Comparison of ENCODE assay signal across 13 cellular contexts in the genomic region with DNA sequence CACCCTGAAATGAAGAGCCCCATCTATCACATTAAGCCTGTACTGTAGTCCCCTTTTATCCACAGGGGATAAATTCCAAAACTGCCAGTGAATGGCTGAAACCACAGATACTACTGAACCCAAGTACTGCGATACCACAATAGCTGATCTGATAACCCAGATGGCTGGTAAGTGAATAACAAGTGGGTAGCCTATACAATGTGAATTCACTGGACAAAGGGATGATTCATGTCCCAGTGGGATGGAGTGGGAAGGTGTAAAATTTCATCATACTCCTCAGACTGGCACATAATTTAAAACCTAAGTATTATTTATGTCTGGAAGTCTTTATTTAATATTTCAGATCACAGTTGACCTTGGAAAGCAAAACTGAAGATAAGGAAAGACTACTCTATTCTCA.
DNase-seq lines count a peak whose midpoint lies in the region; TF ChIP-seq lines count a peak whose summit lies in the region.
"Had no signal": no experiment of that assay in that cellular context is flagged by ENCODE, and none has a peak within 500 bp of the region (broad histone marks: within the 10 kb centered on the region; RNA-seq: fewer than 3 reads in every experiment).

No MANE protein-coding gene starts in this region.

- H3K4me3 Mint-ChIP-seq in endodermal cell = no peak overlapping the region
- no peak overlapping the region for H3K4me3 Mint-ChIP-seq in T-helper 2 cell treated with Interferon-gamma antibody and Interleukin-4, amounts not matched to agents 5 μg/mL and 100 μg/mL, for 36 hours
- H3K4me3 Mint-ChIP-seq: type B pancreatic cell had no signal

- H3K27me3 Mint-ChIP-seq in endodermal cell (ENCODE audit: insufficient read depth) = peaks cover 2% of the 10 kb centered on the region
- H3K27me3 Mint-ChIP-seq in T-helper 2 cell treated with Interferon-gamma antibody and Interleukin-4, amounts not matched to agents 5 μg/mL and 100 μg/mL, for 36 hours (ENCODE audit: low read depth) = no peaks in the 10 kb centered on the region
- H3K27me3 Mint-ChIP-seq: type B pancreatic cell had no signal

- no peak overlapping the region for H3K9ac ChIP-seq in endodermal cell (ENCODE audit: extremely low read depth, low read length, poor library complexity, severe bottlenecking)

- H3K27ac ChIP-seq in endodermal cell (ENCODE audit: low read depth, low read length) = peak overlapping the region; percentile 32
- H3K27ac ChIP-seq: heart right ventricle had no signal

- in situ Hi-C loops in HAP-1 (cut with MboI; ENCODE audit: low sequenced_read_pairs) = no loop called here

- DNase-seq in HAP-1 (ENCODE audit: low spot score in 2 of 2) (peak; percentile 21 to 68), OCI-M1 (lab: John Stamatoyannopoulos, UW) (peak; percentile 3), endodermal cell (no peak), renal cortical epithelial cell (ENCODE audit: low read depth) (peak; percentile 67), DMS79 (lab: John Stamatoyannopoulos, UW) (no peak), SW 1271 (lab: John Stamatoyannopoulos, UW) (no peak)
- no peak for DNase-seq in T-helper 2 cell treated with Interferon-gamma antibody and Interleukin-4, amounts not matched to agents 5 μg/mL and 100 μg/mL, for 36 hours (ENCODE audit: low spot score)
- DNase-seq: cerebellar nuclear complex, heart right ventricle, mesendoderm, RPMI8226 had no signal

- H3K27me3 ChIP-seq in HAP-1 (ENCODE audit: low read depth) = no peaks in the 10 kb centered on the region
- no peaks in the 10 kb centered on the region for H3K27me3 ChIP-seq in endodermal cell (ENCODE audit: control insufficient read depth, insufficient read depth, low read length, poor library complexity, severe bottlenecking)
- H3K27me3 ChIP-seq: heart right ventricle had no signal

- H3K36me3 Mint-ChIP-seq in endodermal cell (ENCODE audit: low read depth) = peaks cover 4% of the 10 kb centered on the region
- peaks cover 6% of the 10 kb centered on the region for H3K36me3 Mint-ChIP-seq in T-helper 2 cell treated with Interferon-gamma antibody and Interleukin-4, amounts not matched to agents 5 μg/mL and 100 μg/mL, for 36 hours (ENCODE audit: low read depth)

- H3K9me3 ChIP-seq in HAP-1 = no peaks in the 10 kb centered on the region
- peaks cover 13% of the 10 kb centered on the region for H3K9me3 ChIP-seq in endodermal cell (ENCODE audit: control insufficient read depth, low read length)

- 100% methylated on average over 1 of the region's 1 CpG; no CpG with 5 or more reads in 1 of the 2 experiments for WGBS in endodermal cell (ENCODE audit: insufficient coverage in 1 of 2, insufficient read length in 1 of 2), 2 experiments

- H3K4me1 ChIP-seq in HAP-1 = peaks cover 8% of the 10 kb centered on the region
- H3K4me1 ChIP-seq in endodermal cell (ENCODE audit: control insufficient read depth, insufficient read depth, low read length) = no peaks in the 10 kb centered on the region

- no peaks in the 10 kb centered on the region for H3K4me1 Mint-ChIP-seq in endodermal cell
- peaks cover 5% of the 10 kb centered on the region for H3K4me1 Mint-ChIP-seq in T-helper 2 cell treated with Interferon-gamma antibody and Interleukin-4, amounts not matched to agents 5 μg/mL and 100 μg/mL, for 36 hours (ENCODE audit: low read depth)

- no peak overlapping the region for H3K4me3 ChIP-seq in HAP-1
- no peak overlapping the region for H3K4me3 ChIP-seq in endodermal cell (ENCODE audit: low read length)
- H3K4me3 ChIP-seq: heart right ventricle, K562 had no signal

- peaks cover 32% of the 10 kb centered on the region for H3K9me3 Mint-ChIP-seq in endodermal cell
- H3K9me3 Mint-ChIP-seq in T-helper 2 cell treated with Interferon-gamma antibody and Interleukin-4, amounts not matched to agents 5 μg/mL and 100 μg/mL, for 36 hours = peaks cover 34% of the 10 kb centered on the region

- H3K27ac Mint-ChIP-seq in endodermal cell = no peak overlapping the region
- no peak overlapping the region for H3K27ac Mint-ChIP-seq in T-helper 2 cell treated with Interferon-gamma antibody and Interleukin-4, amounts not matched to agents 5 μg/mL and 100 μg/mL, for 36 hours
- H3K27ac Mint-ChIP-seq: type B pancreatic cell had no signal

- no peaks in the 10 kb centered on the region for H3K36me3 ChIP-seq in HAP-1 (replicated peaks)
- H3K36me3 ChIP-seq in endodermal cell (ENCODE audit: control insufficient read depth, insufficient read depth, low read length) = no peaks in the 10 kb centered on the region
- H3K36me3 ChIP-seq: heart right ventricle had no signal

- no peak for TF ChIP-seq CTCF in endodermal cell (conservative IDR thresholded peaks at IDR 0.05)

Comparison
In these comparisons a context has a peak if more than half of its experiments do, and no peak if none do; other contexts are left out.
1. DNase-seq: peak in HAP-1 (2 of 2), OCI-M1 (single experiment) and renal cortical epithelial cell (single experiment); none in endodermal cell (single experiment), DMS79 (single experiment), T-helper 2 cell treated with Interferon-gamma antibody and Interleukin-4, amounts not matched to agents 5 μg/mL and 100 μg/mL, for 36 hours (single experiment) and SW 1271 (0 of 2).